Comparison of ENCODE assay signal across 17 cellular contexts in genomic region chr4:84324850-84325249, GRCh38.
DNase-seq lines count a peak whose midpoint lies in the region; FAIRE-seq and TF ChIP-seq lines count a peak whose summit lies in the region.
"Had no signal": no experiment of that assay in that cellular context is flagged by ENCODE, and none has a peak within 500 bp of the region (broad histone marks: within the 10 kb centered on the region; RNA-seq: fewer than 3 reads in every experiment).

No MANE protein-coding gene starts in this region.

- DNase-seq in NCI-H1694 (lab: John Stamatoyannopoulos, UW) (peak; percentile 31), NCI-H1694 treated with DMSO at 0.1 percent for 48 hours (lab: John Stamatoyannopoulos, UW) (no peak), NCI-H446 (lab: John Stamatoyannopoulos, UW) (peak; percentile 46 to 73), chondrocyte (ENCODE audit: low spot score) (peak; percentile 47), retina (peak; percentile 57), frontal cortex (ENCODE audit: low spot score in 2 of 2) (no peak), GM19239 (ENCODE audit: insufficient read length, low spot score) (no peak), AG08396 (ENCODE audit: low spot score) (no peak)
- DNase-seq: activated CD4-positive, alpha-beta T cell treated with anti-CD3 and anti-CD28 coated beads for 36 hours; activated CD8-positive, alpha-beta memory T cell treated with anti-CD3 and anti-CD28 coated beads, Interleukin-2, amount 50 U/mL, for 4 hours; activated naive CD4-positive, alpha-beta T cell treated with Interleukin-2 at 50 U/mL for 16 hours; aorta; DMS79; kidney glomerular epithelial cell; right lobe of liver had no signal

- no peak overlapping the region for H3K4me3 Mint-ChIP-seq in chondrocyte (ENCODE audit: unreplicated experiment)
- H3K4me3 Mint-ChIP-seq: activated CD4-positive, alpha-beta T cell treated with anti-CD3 and anti-CD28 coated beads for 36 hours; mesothelial cell of epicardium had no signal

- H3K36me3 Mint-ChIP-seq in chondrocyte (ENCODE audit: low read depth): no peaks in the 10 kb centered on the region
- H3K36me3 Mint-ChIP-seq: mesothelial cell of epicardium had no signal

- no peaks in the 10 kb centered on the region for H3K4me1 Mint-ChIP-seq in chondrocyte (ENCODE audit: low read depth)
- H3K4me1 Mint-ChIP-seq: activated CD4-positive, alpha-beta T cell treated with anti-CD3 and anti-CD28 coated beads for 36 hours; mesothelial cell of epicardium had no signal

- H3K9me3 Mint-ChIP-seq in chondrocyte (ENCODE audit: low read depth): peaks cover 6% of the 10 kb centered on the region

- no peak for TF ChIP-seq CTCF in chondrocyte (IDR thresholded peaks at IDR 0.05)

- FAIRE-seq in frontal cortex (lab: Jason Lieb, UNC) (no peak), GM19239 (lab: Jason Lieb, UNC) (no peak)
- FAIRE-seq: A204.1 had no signal

- peaks cover 7% of the 10 kb centered on the region for H3K27me3 Mint-ChIP-seq in chondrocyte (ENCODE audit: low read depth)

- H3K27ac Mint-ChIP-seq in chondrocyte (ENCODE audit: unreplicated experiment): no peak overlapping the region
- H3K27ac Mint-ChIP-seq: activated CD4-positive, alpha-beta T cell treated with anti-CD3 and anti-CD28 coated beads for 36 hours; mesothelial cell of epicardium had no signal

Comparison
In these comparisons a context has a peak if more than half of its experiments do, and no peak if none do; other contexts are left out.
1. DNase-seq: peak in NCI-H1694 (single experiment), NCI-H446 (2 of 2), chondrocyte (single experiment) and retina (single experiment); none in NCI-H1694 treated with DMSO at 0.1 percent for 48 hours (single experiment), frontal cortex (0 of 2), GM19239 (single experiment) and AG08396 (single experiment).